7 cellular contexts compared by ENCODE assay signal in the genomic region with DNA sequence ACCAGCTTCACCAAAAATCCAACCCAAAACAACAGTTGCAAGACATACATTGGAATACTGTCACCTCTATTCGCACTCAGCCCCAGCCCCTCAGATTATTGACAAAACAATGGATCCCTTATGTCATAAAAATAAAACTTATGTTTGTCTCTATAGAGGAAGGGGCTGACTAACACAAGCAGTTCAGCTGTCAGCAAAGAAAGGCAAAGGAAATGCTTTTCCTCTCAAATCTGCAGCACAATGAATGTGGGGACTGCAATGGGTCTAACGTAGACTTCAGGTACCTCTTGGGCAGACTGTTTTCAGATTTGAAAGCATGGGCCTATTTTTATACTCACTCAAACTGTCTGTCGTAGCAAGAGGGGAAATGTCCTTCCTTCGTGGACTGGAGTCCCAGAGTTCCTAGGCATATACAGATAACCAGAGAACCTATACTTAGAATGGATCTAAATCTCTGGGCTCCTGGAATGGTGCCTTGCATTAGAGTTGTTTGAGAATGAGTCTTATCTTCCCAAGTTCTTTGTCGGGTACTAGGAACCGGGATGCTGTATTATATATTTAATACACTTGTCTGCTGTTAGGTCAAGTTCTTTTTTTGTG.
"Had no signal": no experiment of that assay in that cellular context is flagged by ENCODE, and none has a peak within 500 bp of the region (broad histone marks: within the 10 kb centered on the region; RNA-seq: fewer than 3 reads in every experiment).

No MANE protein-coding gene starts in this region.

- H3K4me3 ChIP-seq: GM23248, K562 had no signal

- H3K27ac ChIP-seq: GM23248 had no signal

- ATAC-seq: K562 had no signal

- H3K9ac ChIP-seq: GM23248 had no signal

- H2AFZ ChIP-seq: GM23248 had no signal

- FAIRE-seq: H54, K562 had no signal

- DNase-seq: GM23248, GOT3, H9, HCEC 1CT, IMR-90 had no signal
